2 cellular contexts compared by ENCODE assay signal in genomic region chr1:172680733-172681275, GRCh38.
TF ChIP-seq lines count a peak whose summit lies in the region.

No MANE protein-coding gene starts in this region.

TF ChIP-seq in GM23338, 12 proteins besides CTCF, POLR2A, EP300 and RAD21:
- TF ChIP-seq ZNF462 (CRISPR knock-in tag; IDR thresholded peaks at IDR 0.05), result no peak
- no peak for TF ChIP-seq JUNB (IDR thresholded peaks at IDR 0.05; ENCODE audit: unreplicated experiment)
- TF ChIP-seq REST (IDR thresholded peaks at IDR 0.05; ENCODE audit: unreplicated experiment), result no peak
- no peak for TF ChIP-seq EZH2 (IDR thresholded peaks at IDR 0.05; ENCODE audit: low read depth, unreplicated experiment)
TF ChIP-seq in GM23338: peak in this region for 0.

TF ChIP-seq in H1, 55 proteins besides CTCF, POLR2A, EP300 and RAD21:
- no peak for TF ChIP-seq POLR2AphosphoS5 (IDR thresholded peaks at IDR 0.05; ENCODE audit: low read depth, low read length)
